In the genomic region with DNA sequence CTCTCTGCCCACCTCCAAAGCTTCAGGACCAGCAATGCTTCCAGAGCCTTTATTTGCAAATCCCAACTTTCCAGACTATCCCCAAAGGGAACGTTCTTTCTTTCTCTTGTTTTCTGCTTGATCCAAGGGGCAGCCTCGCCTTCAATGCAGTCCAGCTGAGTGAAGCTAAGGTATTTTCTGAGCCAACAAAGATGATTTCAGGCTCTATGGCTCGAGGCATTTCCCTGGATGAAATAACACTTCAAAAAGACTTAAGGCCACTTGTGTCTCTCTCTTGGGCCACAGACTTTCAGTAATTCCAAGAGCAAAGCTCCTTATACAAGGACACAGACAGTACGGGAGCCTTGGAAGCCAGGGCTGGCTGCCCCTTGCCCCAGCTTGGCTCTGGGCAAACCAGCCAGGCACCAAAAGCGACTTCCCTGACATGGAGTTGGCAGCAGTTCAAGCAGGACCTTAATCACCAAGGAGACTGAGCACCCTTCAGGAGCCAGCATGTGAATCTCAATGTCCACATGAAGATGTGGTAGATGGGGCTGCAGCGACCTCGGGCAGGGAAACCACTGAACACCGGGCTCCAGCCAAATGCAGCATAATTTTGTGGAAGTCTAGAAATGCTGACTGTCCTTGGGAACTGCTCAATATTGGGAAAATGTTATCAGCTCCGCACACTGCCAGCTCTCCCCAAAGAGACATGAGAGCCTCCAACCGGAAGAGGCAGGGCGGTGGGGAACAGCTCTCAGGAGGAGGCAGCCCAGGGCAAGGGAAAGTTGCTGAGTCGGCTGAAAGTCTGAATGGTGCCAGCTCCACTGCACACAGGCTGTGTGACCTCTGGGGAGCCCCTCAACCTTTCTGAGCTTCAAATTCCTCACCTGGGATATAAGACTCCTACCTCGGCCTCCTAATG, we compare ENCODE assay signal across 11 cellular contexts. TPM values are rescaled to one million over a fixed set of nuclear protein-coding genes. Genes with fewer than 3 reads are reported as not detected.
DNase-seq lines count a peak whose midpoint lies in the region; ATAC-seq and TF ChIP-seq lines count a peak whose summit lies in the region.
"Had no signal": no experiment of that assay in that cellular context is flagged by ENCODE, and none has a peak within 500 bp of the region (broad histone marks: within the 10 kb centered on the region; RNA-seq: fewer than 3 reads in every experiment).

No MANE protein-coding gene starts in this region.

- H3K27ac Mint-ChIP-seq in osteocyte (ENCODE audit: unreplicated experiment) = peak overlapping the region; percentile 92
- H3K27ac Mint-ChIP-seq in naive thymus-derived CD4-positive, alpha-beta T cell = no peak overlapping the region

- no peak overlapping the region for H3K4me3 ChIP-seq in ACC112 (ENCODE audit: low read depth, low read length)
- peak overlapping the region; percentile 24; the same call in 1 of the 2 replicates for H3K4me3 ChIP-seq in PC-9
- H3K4me3 ChIP-seq in fibroblast of lung (replicated peaks in 1 of 4; ENCODE audit: control extremely low read depth in 1 of 4, insufficient read depth in 1 of 4, low read depth in 3 of 4, low read length in 4 of 4) = no peak overlapping the region
- no peak overlapping the region for H3K4me3 ChIP-seq in naive thymus-derived CD4-positive, alpha-beta T cell (ENCODE audit: low read length)
- H3K4me3 ChIP-seq: cardiac muscle cell, GM12878 had no signal

- H2AFZ ChIP-seq in ACC112 (ENCODE audit: low read length, unreplicated experiment) = no peak overlapping the region
- H2AFZ ChIP-seq in PC-9 = no peak overlapping the region
- no peak overlapping the region for H2AFZ ChIP-seq in fibroblast of lung (ENCODE audit: low read length)

- no peaks in the 10 kb centered on the region for H3K27me3 Mint-ChIP-seq in osteocyte (ENCODE audit: unreplicated experiment)
- no peaks in the 10 kb centered on the region for H3K27me3 Mint-ChIP-seq in naive thymus-derived CD4-positive, alpha-beta T cell

- H3K36me3 ChIP-seq in ACC112 (ENCODE audit: insufficient read depth, low read length) = no peaks in the 10 kb centered on the region
- no peaks in the 10 kb centered on the region for H3K36me3 ChIP-seq in PC-9 (ENCODE audit: low read depth)
- H3K36me3 ChIP-seq in fibroblast of lung (ENCODE audit: control insufficient read depth, insufficient read depth, low read length) = peaks cover 4% of the 10 kb centered on the region
- no peaks in the 10 kb centered on the region for H3K36me3 ChIP-seq in naive thymus-derived CD4-positive, alpha-beta T cell (ENCODE audit: control insufficient read depth in 2 of 3, insufficient read depth in 3 of 3, low read length in 3 of 3)
- H3K36me3 ChIP-seq: cardiac muscle cell had no signal

- DNase-seq in PC-9 (peak; percentile 34 to 84), fibroblast of lung (ENCODE audit: low read depth in 2 of 2) (peak in 1 of 2 donors; percentile 30), osteocyte (ENCODE audit: extremely low spot score, unreplicated experiment) (no peak), cerebellar nuclear complex (lab: John Stamatoyannopoulos, UW) (no peak)
- no peak for DNase-seq in naive thymus-derived CD4-positive, alpha-beta T cell

- H3K9me3 ChIP-seq in PC-9 (ENCODE audit: insufficient read depth, low read depth) = no peaks in the 10 kb centered on the region
- H3K9me3 ChIP-seq in fibroblast of lung (ENCODE audit: control insufficient read depth, insufficient read depth, low read depth, low read length) = no peaks in the 10 kb centered on the region
- H3K9me3 ChIP-seq in naive thymus-derived CD4-positive, alpha-beta T cell (ENCODE audit: control insufficient read depth in 2 of 3, low read length in 3 of 3) = no peaks in the 10 kb centered on the region

- intact Hi-C loops in PC-9 (cut with micrococcal nuclease; ENCODE audit: unreplicated experiment) = loop anchor here (10.0 kb wide), 2 partner anchors 236 to 424 kb away; partner anchors contain the start of genes CES2 and CIAO2B
- intact Hi-C loops in naive thymus-derived CD4-positive, alpha-beta T cell (cut with micrococcal nuclease) = loop anchor here in 1 of 2 donors (2.0 kb wide), 1 partner anchor 14 kb away; no protein-coding TSS in a partner anchor

- CTCF ChIA-PET in PC-9 (lab: Charles Lee) = interaction anchor here (0.5 to 1.3 kb wide), 5 partner anchors 11 to 1268 kb away, joined by 3 to 10 read pairs (median 6); no protein-coding TSS in a partner anchor
- CTCF ChIA-PET in naive thymus-derived CD4-positive, alpha-beta T cell (lab: Charles Lee) = interaction anchor here (0.5 to 3.2 kb wide), 8 partner anchors 17 to 106 kb away, joined by 3 to 24 read pairs (median 3); no protein-coding TSS in a partner anchor

- no peaks in the 10 kb centered on the region for H3K9me2 ChIP-seq in PC-9 (ENCODE audit: insufficient read depth)

- H3K4me1 ChIP-seq in ACC112 (ENCODE audit: control insufficient read depth, insufficient read depth, low read length, unreplicated experiment) (peaks cover 54% of the 10 kb centered on the region), PC-9 (replicated peaks; ENCODE audit: insufficient read depth) (peaks cover 89% of the 10 kb centered on the region), fibroblast of lung (ENCODE audit: control insufficient read depth, extremely low read depth, insufficient read depth, low read length) (peaks cover 34% of the 10 kb centered on the region)
- H3K4me1 ChIP-seq in naive thymus-derived CD4-positive, alpha-beta T cell (ENCODE audit: control insufficient read depth in 2 of 2, insufficient read depth in 2 of 2, low read length in 2 of 2) = peaks cover 9 to 12% of the 10 kb centered on the region in 2 donors

- no peaks in the 10 kb centered on the region for H3K9me3 Mint-ChIP-seq in osteocyte (ENCODE audit: unreplicated experiment)
- H3K9me3 Mint-ChIP-seq in naive thymus-derived CD4-positive, alpha-beta T cell = no peaks in the 10 kb centered on the region

- ATAC-seq in GM18502 (IDR thresholded peaks at IDR 0.05; ENCODE audit: poor library complexity, unreplicated experiment) = no peak
- no peak for ATAC-seq in naive thymus-derived CD4-positive, alpha-beta T cell
- ATAC-seq in activated CD4-positive, CD25-positive, alpha-beta regulatory T cell treated with anti-CD3 and anti-CD28 coated beads, Interleukin-2, amount 50 U/mL, for 24 hours = no peak
- ATAC-seq: GM12878 had no signal

- no peaks in the 10 kb centered on the region for H3K79me2 ChIP-seq in ACC112 (ENCODE audit: control insufficient read depth, insufficient read depth, low read length, unreplicated experiment)
- H3K79me2 ChIP-seq in PC-9 (ENCODE audit: low read depth) = no peaks in the 10 kb centered on the region
- H3K79me2 ChIP-seq in fibroblast of lung (ENCODE audit: control insufficient read depth, insufficient read depth, low read length) = no peaks in the 10 kb centered on the region

- no peak overlapping the region for H3K4me3 Mint-ChIP-seq in osteocyte (ENCODE audit: unreplicated experiment)
- H3K4me3 Mint-ChIP-seq in naive thymus-derived CD4-positive, alpha-beta T cell = no peak overlapping the region
- H3K4me3 Mint-ChIP-seq: B cell had no signal

- H4K20me1 ChIP-seq in PC-9 (ENCODE audit: insufficient read depth) (no peaks in the 10 kb centered on the region), fibroblast of lung (ENCODE audit: control insufficient read depth, extremely low read depth, insufficient read depth, low read length) (no peaks in the 10 kb centered on the region)

- peaks cover 15% of the 10 kb centered on the region for H3K36me3 Mint-ChIP-seq in osteocyte (ENCODE audit: unreplicated experiment)
- H3K36me3 Mint-ChIP-seq in naive thymus-derived CD4-positive, alpha-beta T cell = peaks cover 0 to 15% (median 0%) of the 10 kb centered on the region in 5 donors

- H3K27ac ChIP-seq in ACC112 (ENCODE audit: low read depth, low read length) (peak overlapping the region; percentile 86), PC-9 (peak overlapping the region; percentile 97), fibroblast of lung (ENCODE audit: insufficient read depth, low read length) (no peak overlapping the region)
- H3K27ac ChIP-seq in naive thymus-derived CD4-positive, alpha-beta T cell (ENCODE audit: low read depth, low read length) = no peak overlapping the region
- H3K27ac ChIP-seq: cardiac muscle cell had no signal

- TF ChIP-seq CTCF in PC-9 (conservative IDR thresholded peaks at IDR 0.05) (no peak), fibroblast of lung (conservative IDR thresholded peaks at IDR 0.05 in 1 of 2, IDR thresholded peaks at IDR 0.05 in 1 of 2; ENCODE audit: low read depth in 1 of 2, low read length in 2 of 2) (no peak), osteocyte (IDR thresholded peaks at IDR 0.05) (no peak)

- H3K27me3 ChIP-seq in ACC112 (ENCODE audit: insufficient read depth, low read length) = no peaks in the 10 kb centered on the region
- no peaks in the 10 kb centered on the region for H3K27me3 ChIP-seq in PC-9 (ENCODE audit: insufficient read depth, low read depth)
- H3K27me3 ChIP-seq in fibroblast of lung (ENCODE audit: control insufficient read depth, insufficient read depth, low read length) = no peaks in the 10 kb centered on the region
- H3K27me3 ChIP-seq in naive thymus-derived CD4-positive, alpha-beta T cell (ENCODE audit: control insufficient read depth in 2 of 2, insufficient read depth in 2 of 2, low read length in 2 of 2) = no peaks in the 10 kb centered on the region
- H3K27me3 ChIP-seq: cardiac muscle cell had no signal

- H3K4me1 Mint-ChIP-seq in osteocyte (ENCODE audit: unreplicated experiment) = peaks cover 60% of the 10 kb centered on the region
- H3K4me1 Mint-ChIP-seq in naive thymus-derived CD4-positive, alpha-beta T cell = peaks cover 17 to 28% (median 21%) of the 10 kb centered on the region in 7 donors

- peaks cover 68% of the 10 kb centered on the region for H3F3A ChIP-seq in PC-9 (ENCODE audit: insufficient read depth, low read depth)

- no TSS peak for BruUV-seq in PC-9 (replicated peaks; lab: Mats Ljungman, UMichigan)

- peak overlapping the region; percentile 86 for H3K4me2 ChIP-seq in PC-9
- peak overlapping the region; percentile 10 for H3K4me2 ChIP-seq in fibroblast of lung (ENCODE audit: extremely low read depth, insufficient read depth, low read length)

- POLR2A ChIA-PET in PC-9 (lab: Charles Lee; ENCODE audit: unreplicated experiment) = interaction anchor here (0.6 to 0.7 kb wide), 3 partner anchors 11 to 370 kb away, joined by 3 to 17 read pairs (median 4); no protein-coding TSS in a partner anchor
- POLR2A ChIA-PET in naive thymus-derived CD4-positive, alpha-beta T cell (lab: Charles Lee) = interaction anchor here (1.1 to 2.9 kb wide), 4 partner anchors 11 to 103 kb away, joined by 3 to 9 read pairs (median 6); partner anchors contain the start of gene CKLF

- H3K9ac ChIP-seq in fibroblast of lung (ENCODE audit: insufficient read depth, low read length) = no peak overlapping the region

RNA-seq across cellular contexts. Expression of gene TK2, which starts 39.0 kb away (rescaled TPM):
- total RNA-seq in PC-9 (2021) (20.1 and 20.9 TPM in 2 replicates), fibroblast of lung (57.5 and 73.7 TPM in 2 replicates), osteocyte (33.2 and 37.4 TPM in 2 replicates)
- polyA plus RNA-seq in fibroblast of lung = 34.8 and 36.8 TPM in 2 replicates
- 24.8 and 31.4 TPM in 2 replicates for polyA plus RNA-seq in fibroblast of lung (2012)
- polyA minus RNA-seq in fibroblast of lung (ENCODE audit: low replicate concordance) = 75.7 and 207 TPM in 2 replicates
- total RNA-seq in naive thymus-derived CD4-positive, alpha-beta T cell = 10 to 100 TPM in 2 of 5 experiments, 1 to 10 TPM in 3; 6.2 to 19.8 (median 7.9) TPM
- polyA plus RNA-seq in naive thymus-derived CD4-positive, alpha-beta T cell = 1 to 10 TPM; 3.5 to 4.1 TPM

RNA-seq across cellular contexts. Expression of gene CKLF, which starts 41.4 kb away (rescaled TPM):
- total RNA-seq in PC-9 (2021) (77.1 and 86.4 TPM in 2 replicates), fibroblast of lung (38.8 and 41.9 TPM in 2 replicates), osteocyte (41.5 and 42.5 TPM in 2 replicates)
- polyA plus RNA-seq in fibroblast of lung = 70.9 and 82.8 TPM in 2 replicates
- 70.3 and 72.2 TPM in 2 replicates for polyA plus RNA-seq in fibroblast of lung (2012)
- 11.3 and 28.6 TPM in 2 replicates for polyA minus RNA-seq in fibroblast of lung (ENCODE audit: low replicate concordance)
- total RNA-seq in naive thymus-derived CD4-positive, alpha-beta T cell = 100 to 1,000 TPM in 1 of 5 experiments, 10 to 100 TPM in 4; 24.1 to 160 (median 42.9) TPM
- polyA plus RNA-seq in naive thymus-derived CD4-positive, alpha-beta T cell = 100 to 1,000 TPM in 1 of 2 donors, 10 to 100 TPM in 1; 56.4 to 110 TPM

RNA-seq across cellular contexts. Expression of gene CMTM1, which starts 55.3 kb away (rescaled TPM):
- 6.1 and 9.4 TPM in 2 replicates for total RNA-seq in PC-9 (2021)
- total RNA-seq in fibroblast of lung = 1.5 and 2.3 TPM in 2 replicates
- polyA plus RNA-seq in fibroblast of lung = 0.87 and 0.99 TPM in 2 replicates
- 0.99 and 2.2 TPM in 2 replicates for polyA plus RNA-seq in fibroblast of lung (2012)
- 1.1 TPM in 1 of 2 replicates, not detected in the other for polyA minus RNA-seq in fibroblast of lung (ENCODE audit: low replicate concordance)
- total RNA-seq in osteocyte = 7.8 and 8.0 TPM in 2 replicates
- total RNA-seq in naive thymus-derived CD4-positive, alpha-beta T cell = 10 to 100 TPM in 1 of 5 experiments, 1 to 10 TPM in 4; 1.3 to 23.3 (median 5.2) TPM
- polyA plus RNA-seq in naive thymus-derived CD4-positive, alpha-beta T cell = under 1 TPM; 0.36 to 0.41 TPM

Comparison
In these comparisons a context has a peak if more than half of its experiments do, and no peak if none do; other contexts are left out.
1. H3K27ac ChIP-seq: peak in ACC112 (single experiment) and PC-9 (single experiment); none in fibroblast of lung (single experiment) and naive thymus-derived CD4-positive, alpha-beta T cell (single experiment).
2. DNase-seq: peak in PC-9 (2 of 2); none in osteocyte (single experiment), cerebellar nuclear complex (0 of 2) and naive thymus-derived CD4-positive, alpha-beta T cell (0 of 9).